In the genomic region with DNA sequence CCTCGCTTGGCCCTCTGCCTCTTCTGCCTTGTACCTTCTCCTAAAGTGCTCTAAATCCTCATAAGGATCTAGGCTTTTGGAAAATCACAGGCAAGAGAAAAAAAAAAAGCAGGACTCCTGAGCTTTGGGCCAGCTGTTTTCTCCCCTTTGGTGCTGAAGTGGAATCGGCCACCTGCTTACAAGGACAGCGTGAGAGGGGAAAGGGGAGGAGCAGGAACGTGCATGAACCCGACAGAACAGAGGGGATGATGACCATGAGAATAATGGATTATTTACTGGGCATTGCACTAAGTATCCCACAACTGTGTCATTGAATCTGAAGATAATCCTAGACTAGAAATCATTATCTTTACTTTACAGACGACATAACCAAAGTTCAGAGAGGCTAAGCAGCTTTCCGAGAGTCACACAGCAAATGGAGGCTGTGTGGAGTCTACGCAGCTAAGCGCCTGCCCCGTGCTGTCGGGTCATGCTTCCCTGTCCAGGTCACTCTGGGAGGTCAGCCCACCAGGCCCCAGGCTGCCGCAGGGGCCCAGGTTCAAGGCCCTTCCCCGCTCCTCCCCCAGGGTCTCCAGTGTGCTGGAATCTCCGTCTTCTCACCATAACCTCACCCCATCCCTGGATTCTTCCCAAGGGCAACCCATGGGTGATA, we compare ENCODE assay signal across 26 cellular contexts.
A peak's percentile ranks its signal among the peaks of the same experiment; 100 is the strongest.
DNase-seq lines count a peak whose midpoint lies in the region; ATAC-seq and TF ChIP-seq lines count a peak whose summit lies in the region.
"Had no signal": no experiment of that assay in that cellular context is flagged by ENCODE, and none has a peak within 500 bp of the region (broad histone marks: within the 10 kb centered on the region; RNA-seq: fewer than 3 reads in every experiment).

No MANE protein-coding gene starts in this region.

- H3K9me3 ChIP-seq in heart right ventricle, result no peaks in the 10 kb centered on the region
- H3K9me3 ChIP-seq: Peyer's patch had no signal

- peaks cover 14 to 57% (median 35%) of the 10 kb centered on the region in 9 donors for H3K4me1 ChIP-seq in heart right ventricle

- H3K9me3 Mint-ChIP-seq in chondrocyte (ENCODE audit: low read depth) (no peaks in the 10 kb centered on the region), nephron (no peaks in the 10 kb centered on the region)
- no peaks in the 10 kb centered on the region for H3K9me3 Mint-ChIP-seq in activated naive CD8-positive, alpha-beta T cell treated with anti-CD3 and anti-CD28 coated beads for 36 hours
- H3K9me3 Mint-ChIP-seq: activated CD4-positive, alpha-beta T cell treated with anti-CD3 and anti-CD28 coated beads, Interleukin-2, amount 10 ng/mL, durations not matched to agents 7 days and 5 days; activated naive CD8-positive, alpha-beta T cell treated with anti-CD3 and anti-CD28 coated beads, Interleukin-2, amount 50 U/mL, for 24 hours; CD8-positive, alpha-beta T cell; effector memory CD8-positive, alpha-beta T cell; GM23338; natural killer cell; stimulated activated memory B cell treated with anti-CD40 and anti-IgM and Interleukin-4, amounts not matched to agents 10 μg/mL and 1 μg/mL and 100 μg/mL, for 72 hours had no signal

- ATAC-seq in heart right ventricle (no peak), left ventricle myocardium superior (no peak)
- ATAC-seq: activated naive CD8-positive, alpha-beta T cell treated with anti-CD3 and anti-CD28 coated beads, Interleukin-2, amount 50 U/mL, for 24 hours; CD8-positive, alpha-beta T cell; effector memory CD8-positive, alpha-beta T cell; GM23338; natural killer cell; stimulated activated memory B cell treated with anti-CD40 and anti-IgM and Interleukin-4, amounts not matched to agents 10 μg/mL and 1 μg/mL and 100 μg/mL, for 72 hours had no signal

- peaks cover 0 to 13% (median 0%) of the 10 kb centered on the region in 7 donors for H3K27me3 ChIP-seq in heart right ventricle
- H3K27me3 ChIP-seq: Peyer's patch had no signal

- CTCF ChIA-PET in HEK293T (lab: Yijun Ruan, JAX), result no interaction called here

- H3K27ac Mint-ChIP-seq in chondrocyte (ENCODE audit: unreplicated experiment) (no peak overlapping the region), nephron (peak overlapping the region; percentile 8 to 27 (median 15))
- H3K27ac Mint-ChIP-seq in activated naive CD8-positive, alpha-beta T cell treated with anti-CD3 and anti-CD28 coated beads for 36 hours, result no peak overlapping the region
- H3K27ac Mint-ChIP-seq: activated CD4-positive, alpha-beta T cell treated with anti-CD3 and anti-CD28 coated beads, Interleukin-2, amount 10 ng/mL, durations not matched to agents 7 days and 5 days; activated naive CD8-positive, alpha-beta T cell treated with anti-CD3 and anti-CD28 coated beads, Interleukin-2, amount 50 U/mL, for 24 hours; CD8-positive, alpha-beta T cell; effector memory CD8-positive, alpha-beta T cell; GM23338; natural killer cell; stimulated activated memory B cell treated with anti-CD40 and anti-IgM and Interleukin-4, amounts not matched to agents 10 μg/mL and 1 μg/mL and 100 μg/mL, for 72 hours had no signal

- POLR2A ChIA-PET in HEK293T (lab: Yijun Ruan, JAX), result no interaction called here

- WGBS in heart right ventricle, 2 donors, result 83 to 85% methylated on average over 14 of the region's 14 CpGs

- H3K4me3 Mint-ChIP-seq in chondrocyte (ENCODE audit: unreplicated experiment) (no peak overlapping the region), nephron (no peak overlapping the region)
- no peak overlapping the region for H3K4me3 Mint-ChIP-seq in activated naive CD8-positive, alpha-beta T cell treated with anti-CD3 and anti-CD28 coated beads for 36 hours
- H3K4me3 Mint-ChIP-seq: activated CD4-positive, alpha-beta T cell treated with anti-CD3 and anti-CD28 coated beads, Interleukin-2, amount 10 ng/mL, durations not matched to agents 7 days and 5 days; activated naive CD8-positive, alpha-beta T cell treated with anti-CD3 and anti-CD28 coated beads, Interleukin-2, amount 50 U/mL, for 24 hours; CD8-positive, alpha-beta T cell; effector memory CD8-positive, alpha-beta T cell; GM23338; natural killer cell; stimulated activated memory B cell treated with anti-CD40 and anti-IgM and Interleukin-4, amounts not matched to agents 10 μg/mL and 1 μg/mL and 100 μg/mL, for 72 hours had no signal

- H3K27ac ChIP-seq in heart right ventricle, result peak overlapping the region in 7 of 10 donors; percentile 34 to 75 (median 50)
- H3K27ac ChIP-seq: skin epidermis had no signal

- peaks cover 5% of the 10 kb centered on the region for H3K4me1 Mint-ChIP-seq in chondrocyte (ENCODE audit: low read depth)
- H3K4me1 Mint-ChIP-seq in nephron, result peaks cover 22% of the 10 kb centered on the region
- H3K4me1 Mint-ChIP-seq in activated naive CD8-positive, alpha-beta T cell treated with anti-CD3 and anti-CD28 coated beads for 36 hours, result no peaks in the 10 kb centered on the region
- H3K4me1 Mint-ChIP-seq: activated CD4-positive, alpha-beta T cell treated with anti-CD3 and anti-CD28 coated beads, Interleukin-2, amount 10 ng/mL, durations not matched to agents 7 days and 5 days; activated naive CD8-positive, alpha-beta T cell treated with anti-CD3 and anti-CD28 coated beads, Interleukin-2, amount 50 U/mL, for 24 hours; natural killer cell had no signal

- no peak for DNase-seq in heart right ventricle
- DNase-seq in left ventricle myocardium superior, result no peak
- DNase-seq in chondrocyte (ENCODE audit: low spot score), result peak; percentile 62
- no peak for DNase-seq in NCI-H2029 treated with DMSO at 0.1 percent for 48 hours (lab: John Stamatoyannopoulos, UW)
- no peak for DNase-seq in HEK293T (ENCODE audit: extremely low spot score)
- DNase-seq in NCI-H1105 (lab: John Stamatoyannopoulos, UW), result no peak
- no peak for DNase-seq in activated naive CD8-positive, alpha-beta T cell treated with anti-CD3 and anti-CD28 coated beads for 36 hours
- DNase-seq: activated CD4-positive, alpha-beta T cell treated with anti-CD3 and anti-CD28 coated beads, Interleukin-2, amount 10 ng/mL, durations not matched to agents 7 days and 5 days; activated gamma-delta T cell treated with Interleukin-2 at 50 U/mL for 16 hours; activated naive CD8-positive, alpha-beta T cell treated with anti-CD3 and anti-CD28 coated beads, Interleukin-2, amount 50 U/mL, for 24 hours; activated T-cell treated with anti-CD3 and anti-CD28 coated beads, Interleukin-2, amount 50 U/mL, for 1 hour; AML-193; CD8-positive, alpha-beta T cell; central memory CD4-positive, alpha-beta T cell; effector memory CD8-positive, alpha-beta T cell; Kasumi-1; natural killer cell; NCI-H1436; NCI-H2081 treated with DMSO at 0.1 percent for 48 hours; NCI-H226; T-helper 9 cell had no signal

- no peak for TF ChIP-seq CTCF in heart right ventricle (IDR thresholded peaks at IDR 0.05)
- no peak for TF ChIP-seq CTCF in chondrocyte (IDR thresholded peaks at IDR 0.05)
- TF ChIP-seq CTCF in nephron (IDR thresholded peaks at IDR 0.05; ENCODE audit: unreplicated experiment in 3 of 3), result no peak

- H3K36me3 Mint-ChIP-seq in chondrocyte (ENCODE audit: low read depth) (no peaks in the 10 kb centered on the region), nephron (ENCODE audit: low read depth) (no peaks in the 10 kb centered on the region)
- H3K36me3 Mint-ChIP-seq in activated naive CD8-positive, alpha-beta T cell treated with anti-CD3 and anti-CD28 coated beads for 36 hours, result no peaks in the 10 kb centered on the region
- H3K36me3 Mint-ChIP-seq: CD8-positive, alpha-beta T cell; natural killer cell; stimulated activated memory B cell treated with anti-CD40 and anti-IgM and Interleukin-4, amounts not matched to agents 10 μg/mL and 1 μg/mL and 100 μg/mL, for 72 hours had no signal

- intact Hi-C loops in heart right ventricle (cut with DNase I), result no loop called here
- intact Hi-C loops in left ventricle myocardium superior (cut with micrococcal nuclease), result no loop called here

- no peak overlapping the region for H3K4me3 ChIP-seq in heart right ventricle
- H3K4me3 ChIP-seq: GM23338, Peyer's patch, skin epidermis had no signal

- H3K36me3 ChIP-seq in heart right ventricle, result no peaks in the 10 kb centered on the region
- H3K36me3 ChIP-seq: Peyer's patch had no signal

- H3K27me3 Mint-ChIP-seq in chondrocyte (ENCODE audit: low read depth), result peaks cover 8% of the 10 kb centered on the region
- peaks cover 10% of the 10 kb centered on the region for H3K27me3 Mint-ChIP-seq in nephron (ENCODE audit: low read depth)
- H3K27me3 Mint-ChIP-seq in activated naive CD8-positive, alpha-beta T cell treated with anti-CD3 and anti-CD28 coated beads for 36 hours, result peaks cover 4% of the 10 kb centered on the region
- H3K27me3 Mint-ChIP-seq: activated CD4-positive, alpha-beta T cell treated with anti-CD3 and anti-CD28 coated beads, Interleukin-2, amount 10 ng/mL, durations not matched to agents 7 days and 5 days; effector memory CD8-positive, alpha-beta T cell had no signal

TF ChIP-seq in HEK293T, 16 proteins besides CTCF, POLR2A, EP300 and RAD21:
- no peak for TF ChIP-seq SUZ12 (IDR thresholded peaks at IDR 0.05)
- no peak for TF ChIP-seq TARDBP (IDR thresholded peaks at IDR 0.05)
- TF ChIP-seq ELF4 (IDR thresholded peaks at IDR 0.05), result no peak
- TF ChIP-seq FOXA1 (IDR thresholded peaks at IDR 0.05), result no peak
- TF ChIP-seq LEF1 (IDR thresholded peaks at IDR 0.05; ENCODE audit: borderline replicate concordance), result no peak

Comparison
In these comparisons a context has a peak if more than half of its experiments do, and no peak if none do; other contexts are left out.
1. H3K27ac Mint-ChIP-seq: peak in nephron (3 of 3); none in chondrocyte (single experiment) and activated naive CD8-positive, alpha-beta T cell treated with anti-CD3 and anti-CD28 coated beads for 36 hours (single experiment).